In genomic region chr1:230048322-230048721, GRCh38 we compare ENCODE assay signal across 12 cellular contexts. TPM values are rescaled to one million over a fixed set of nuclear protein-coding genes. Genes with fewer than 3 reads are reported as not detected.
DNase-seq lines count a peak whose midpoint lies in the region; ATAC-seq, FAIRE-seq and TF ChIP-seq lines count a peak whose summit lies in the region.
"Had no signal": no experiment of that assay in that cellular context is flagged by ENCODE, and none has a peak within 500 bp of the region (broad histone marks: within the 10 kb centered on the region; RNA-seq: fewer than 3 reads in every experiment).

No MANE protein-coding gene starts in this region.

- H3K27ac ChIP-seq in HEK293 (ENCODE audit: extremely low read depth, low read depth, low read length), result no peak overlapping the region
- H3K27ac ChIP-seq in IMR-90 (ENCODE audit: insufficient read depth, low read length), result no peak overlapping the region
- H3K27ac ChIP-seq in K562 (ENCODE audit: extremely low read depth, low read depth, low read length), result no peak overlapping the region
- H3K27ac ChIP-seq in trophoblast cell (ENCODE audit: low read depth, low read length), result no peak overlapping the region
- H3K27ac ChIP-seq: BLaER1 treated with 17β-estradiol and CSF1 and Interleukin-3, amounts not matched to agents 10 nM and 100 nM had no signal

- TF ChIP-seq POLR2A in IMR-90 (IDR thresholded peaks at IDR 0.05; ENCODE audit: low read depth, low read length) (no peak), K562 (conservative IDR thresholded peaks at IDR 0.05) (no peak)

- H3K9me1 ChIP-seq in IMR-90 (ENCODE audit: insufficient read depth, low read length) (no peaks in the 10 kb centered on the region), K562 (ENCODE audit: control insufficient read depth, insufficient read depth, low read length) (no peaks in the 10 kb centered on the region)

- no peak overlapping the region for H3K4ac ChIP-seq in IMR-90 (ENCODE audit: low read depth, low read length)
- no peak overlapping the region for H3K4ac ChIP-seq in trophoblast cell (ENCODE audit: low read depth, low read length)

- POLR2A ChIA-PET in HEK293 (lab: Yijun Ruan, JAX) (no interaction called here), IMR-90 (lab: Charles Lee; ENCODE audit: unreplicated experiment) (no interaction called here), K562 (lab: Yijun Ruan, JAX) (interaction anchor here (0.6 kb wide), 1 partner anchor 66 kb away, joined by 3 read pairs; no protein-coding TSS in a partner anchor)

- no peak overlapping the region for H4K5ac ChIP-seq in IMR-90 (ENCODE audit: low read depth, low read length)

- H3K9ac ChIP-seq in IMR-90 (ENCODE audit: low read depth, low read length) (no peak overlapping the region), K562 (ENCODE audit: insufficient read depth in 1 of 2, low read depth in 2 of 2, low read length in 2 of 2) (no peak overlapping the region), trophoblast cell (ENCODE audit: low read length) (no peak overlapping the region)
- H3K9ac ChIP-seq: BLaER1 treated with 17β-estradiol and CSF1 and Interleukin-3, amounts not matched to agents 10 nM and 100 nM had no signal

- H2BK120ac ChIP-seq in IMR-90 (ENCODE audit: low read depth, low read length), result no peak overlapping the region
- no peak overlapping the region for H2BK120ac ChIP-seq in trophoblast cell (ENCODE audit: insufficient read depth, low read length, poor library complexity)

- FAIRE-seq in K562 (lab: Jason Lieb, UNC), result no peak

- H2BK5ac ChIP-seq in IMR-90 (ENCODE audit: low read depth, low read length, poor library complexity, severe bottlenecking) (no peak overlapping the region), trophoblast cell (ENCODE audit: low read depth, low read length, poor library complexity) (no peak overlapping the region)

- ATAC-seq in IMR-90 (ENCODE audit: low read depth) (no peak), K562 (no peak)
- ATAC-seq: CD8-positive, alpha-beta T cell had no signal

- dilution Hi-C loops in IMR-90 (cut with HindIII; ENCODE audit: low sequenced_read_pairs, unreplicated experiment), result no loop called here

- H3K4me3 ChIP-seq in HEK293 (ENCODE audit: low read depth, low read length), result no peak overlapping the region
- H3K4me3 ChIP-seq in IMR-90 (ENCODE audit: insufficient read depth, low read depth, low read length), result no peak overlapping the region
- no peak overlapping the region for H3K4me3 ChIP-seq in K562
- H3K4me3 ChIP-seq in trophoblast cell (ENCODE audit: low read depth, low read length), result no peak overlapping the region
- H3K4me3 ChIP-seq: BLaER1 treated with 17β-estradiol and CSF1 and Interleukin-3, amounts not matched to agents 10 nM and 100 nM; HAP-1 had no signal

- H3K23ac ChIP-seq in IMR-90 (ENCODE audit: low read depth, low read length), result no peak overlapping the region
- H3K23ac ChIP-seq in trophoblast cell (ENCODE audit: low read length), result peak overlapping the region; percentile 13

- H3K79me1 ChIP-seq in IMR-90 (ENCODE audit: low read depth in 1 of 2, low read length in 2 of 2) (no peaks in the 10 kb centered on the region), trophoblast cell (ENCODE audit: low read length) (no peaks in the 10 kb centered on the region)

- H3K4me1 ChIP-seq in HEK293 (ENCODE audit: control insufficient read depth, insufficient read depth, low read length) (no peaks in the 10 kb centered on the region), IMR-90 (ENCODE audit: control insufficient read depth, insufficient read depth, low read length) (no peaks in the 10 kb centered on the region), K562 (replicated peaks in 1 of 2; ENCODE audit: control insufficient read depth in 2 of 2, insufficient read depth in 2 of 2, low read length in 2 of 2) (peaks cover 0 to 7% of the 10 kb centered on the region in 2 experiments; a peak in 2 of 5 replicates), trophoblast cell (ENCODE audit: control insufficient read depth in 1 of 2, insufficient read depth in 2 of 2, low read length in 2 of 2) (no peaks in the 10 kb centered on the region)
- H3K4me1 ChIP-seq: HAP-1 had no signal

- BruUV-seq in IMR-90 (replicated peaks; lab: Mats Ljungman, UMichigan) (no TSS peak), K562 (replicated peaks; lab: Mats Ljungman, UMichigan) (no TSS peak)

- intact Hi-C loops in IMR-90 (cut with micrococcal nuclease) (no loop called here), K562 (cut with micrococcal nuclease) (no loop called here)

- H2AK5ac ChIP-seq in IMR-90 (ENCODE audit: low read depth, low read length) (no peak overlapping the region), trophoblast cell (ENCODE audit: low read length) (no peak overlapping the region)

- H2AK9ac ChIP-seq in IMR-90 (replicated peaks; ENCODE audit: low read depth, low read length, poor library complexity), result no peak overlapping the region

- CTCF ChIA-PET in HEK293 (lab: Yijun Ruan, JAX), result no interaction called here
- CTCF ChIA-PET in IMR-90 (lab: Yijun Ruan, JAX), result no interaction called here
- CTCF ChIA-PET in K562 (lab: Yijun Ruan, JAX; ENCODE audit: low intra/inter-chr PET ratio), result no interaction called here

- H2BK20ac ChIP-seq in IMR-90 (ENCODE audit: low read depth, low read length), result no peak overlapping the region

- no peak for TF ChIP-seq EP300 in K562 (IDR thresholded peaks at IDR 0.05; ENCODE audit: low read length)

- no peak overlapping the region for H3K18ac ChIP-seq in IMR-90 (ENCODE audit: low read depth, low read length)
- no peak overlapping the region for H3K18ac ChIP-seq in trophoblast cell (ENCODE audit: low read length)

- TF ChIP-seq RAD21 in IMR-90 (IDR thresholded peaks at IDR 0.05; ENCODE audit: low read length) (no peak), K562 (CRISPR knock-in tag; conservative IDR thresholded peaks at IDR 0.05 in 1 of 2, IDR thresholded peaks at IDR 0.05 in 1 of 2) (no peak)

- H3K9me3 ChIP-seq in HEK293 (ENCODE audit: control insufficient read depth, insufficient read depth, low read depth, low read length) (no peaks in the 10 kb centered on the region), IMR-90 (ENCODE audit: control insufficient read depth, insufficient read depth, low read length) (no peaks in the 10 kb centered on the region), K562 (replicated peaks; ENCODE audit: control insufficient read depth, insufficient read depth, low read depth, low read length) (no peaks in the 10 kb centered on the region), trophoblast cell (ENCODE audit: insufficient read depth, low read depth, low read length) (no peaks in the 10 kb centered on the region)
- H3K9me3 ChIP-seq: HAP-1 had no signal

- H3K14ac ChIP-seq in IMR-90 (replicated peaks; ENCODE audit: low read depth, low read length), result no peak overlapping the region
- no peak overlapping the region for H3K14ac ChIP-seq in trophoblast cell (ENCODE audit: low read length)

- no peak overlapping the region for H4K91ac ChIP-seq in IMR-90 (ENCODE audit: insufficient read depth, low read depth, low read length)
- H4K91ac ChIP-seq in trophoblast cell (ENCODE audit: low read depth, low read length), result no peak overlapping the region

- H4K8ac ChIP-seq in IMR-90 (ENCODE audit: low read depth in 2 of 2, low read length in 2 of 2) (no peak overlapping the region), trophoblast cell (ENCODE audit: low read depth, low read length) (no peak overlapping the region)

- H2AFZ ChIP-seq in IMR-90 (replicated peaks; ENCODE audit: low read length, poor library complexity), result no peak overlapping the region
- H2AFZ ChIP-seq in K562 (ENCODE audit: low read depth, low read length), result no peak overlapping the region
- H2AFZ ChIP-seq in trophoblast cell (ENCODE audit: insufficient read depth, low read length, poor library complexity), result no peak overlapping the region

- no CpG with 5 or more reads among the region's 2 CpGs for WGBS in IMR-90 (ENCODE audit: extremely low coverage in 2 of 2, insufficient read length in 1 of 2), 2 experiments
- 23% methylated on average over 2 of the region's 2 CpGs for WGBS in K562 (ENCODE audit: insufficient coverage, low coverage, missing lambda C conversion rate)
- WGBS in trophoblast cell (ENCODE audit: extremely low coverage, insufficient coverage, insufficient read length), result no CpG with 5 or more reads among the region's 2 CpGs

- H3K36me3 ChIP-seq in HEK293 (ENCODE audit: control insufficient read depth in 2 of 2, insufficient read depth in 1 of 2, low read length in 2 of 2), result no peaks in the 10 kb centered on the region
- no peaks in the 10 kb centered on the region for H3K36me3 ChIP-seq in IMR-90 (ENCODE audit: control insufficient read depth, insufficient read depth, low read length)
- H3K36me3 ChIP-seq in K562 (ENCODE audit: control insufficient read depth, insufficient read depth, low read length), result no peaks in the 10 kb centered on the region
- no peaks in the 10 kb centered on the region for H3K36me3 ChIP-seq in trophoblast cell (ENCODE audit: control insufficient read depth in 1 of 2, insufficient read depth in 2 of 2, low read length in 2 of 2)
- H3K36me3 ChIP-seq: BLaER1 treated with 17β-estradiol and CSF1 and Interleukin-3, amounts not matched to agents 10 nM and 100 nM; HAP-1 had no signal

- no peak overlapping the region for H4K12ac ChIP-seq in trophoblast cell (ENCODE audit: low read depth, low read length)

- H4K20me1 ChIP-seq in IMR-90 (ENCODE audit: insufficient read depth, low read length) (no peaks in the 10 kb centered on the region), K562 (replicated peaks; ENCODE audit: control insufficient read depth, insufficient read depth, low read length) (no peaks in the 10 kb centered on the region)
- H4K20me1 ChIP-seq: BLaER1 treated with 17β-estradiol and CSF1 and Interleukin-3, amounts not matched to agents 10 nM and 100 nM had no signal

- no peaks in the 10 kb centered on the region for H3K79me2 ChIP-seq in K562 (ENCODE audit: control insufficient read depth, insufficient read depth, low read length)
- H3K79me2 ChIP-seq in trophoblast cell (ENCODE audit: control insufficient read depth, insufficient read depth, low read length, poor library complexity), result no peaks in the 10 kb centered on the region

- H2BK15ac ChIP-seq in IMR-90 (ENCODE audit: low read depth, low read length), result no peak overlapping the region

- H3K27me3 ChIP-seq in IMR-90 (ENCODE audit: control insufficient read depth, insufficient read depth, low read length) (peaks cover 23% of the 10 kb centered on the region), K562 (ENCODE audit: control insufficient read depth in 2 of 2, insufficient read depth in 2 of 2, low read length in 2 of 2) (peaks cover 26 to 48% of the 10 kb centered on the region in 2 experiments; a peak in 4 of 5 replicates), trophoblast cell (ENCODE audit: insufficient read depth, low read length) (no peaks in the 10 kb centered on the region)
- H3K27me3 ChIP-seq: BLaER1 treated with 17β-estradiol and CSF1 and Interleukin-3, amounts not matched to agents 10 nM and 100 nM had no signal

- DNase-seq in IMR-90 (no peak), K562 (ENCODE audit: extremely low read depth in 1 of 4, low spot score in 3 of 4) (no peak), trophoblast cell (peak; percentile 40 to 67), GM20000 (ENCODE audit: low spot score) (no peak), UCSD-AML1 (lab: John Stamatoyannopoulos, UW; ENCODE audit: unreplicated experiment) (no peak)
- DNase-seq: Calu3; CD8-positive, alpha-beta T cell; DMS79 treated with DMSO at 0.1 percent for 48 hours; GF-D8 had no signal

- no peak overlapping the region for H3K56ac ChIP-seq in IMR-90 (ENCODE audit: extremely low read depth, insufficient read depth, low read length)

- no peak for TF ChIP-seq CTCF in HEK293 (tag by site-specific recombination; IDR thresholded peaks at IDR 0.05)
- no peak for TF ChIP-seq CTCF in IMR-90 (conservative IDR thresholded peaks at IDR 0.05; ENCODE audit: low read depth, low read length)
- no peak for TF ChIP-seq CTCF in K562 (IDR thresholded peaks at IDR 0.05 in 2 of 3, conservative IDR thresholded peaks at IDR 0.05 in 1 of 3; ENCODE audit: insufficient read depth in 2 of 3, low read depth in 1 of 3, low read length in 3 of 3)
- no peak for TF ChIP-seq CTCF in GM20000 (IDR thresholded peaks at IDR 0.05; ENCODE audit: extremely low read depth, missing control alignments)

- H3K4me2 ChIP-seq in IMR-90 (ENCODE audit: low read depth, low read length), result no peak overlapping the region
- H3K4me2 ChIP-seq in K562 (ENCODE audit: insufficient read depth, low read length), result no peak overlapping the region
- H3K4me2 ChIP-seq in trophoblast cell (ENCODE audit: low read length), result no peak overlapping the region
- H3K4me2 ChIP-seq: BLaER1 treated with 17β-estradiol and CSF1 and Interleukin-3, amounts not matched to agents 10 nM and 100 nM had no signal

- in situ Hi-C loops in IMR-90 (cut with MboI; ENCODE audit: low sequenced_read_pairs), result loop anchor here (25.0 kb wide), 1 partner anchor 539 kb away; no protein-coding TSS in a partner anchor
- in situ Hi-C loops in K562 (cut with MboI), result no loop called here

- H2BK12ac ChIP-seq in trophoblast cell (ENCODE audit: low read length), result no peak overlapping the region

RNA-seq across cellular contexts. Expression of gene GALNT2, which starts 18.7 kb away (rescaled TPM):
- 50.4 and 58.6 TPM in 2 replicates for total RNA-seq in IMR-90 (2012; rRNA removed)
- 170 and 189 TPM in 2 replicates for polyA plus RNA-seq in IMR-90 (2012; rRNA removed)
- 173 and 231 TPM in 2 replicates for polyA plus RNA-seq in IMR-90 (2012; cell fraction: cytosol; rRNA removed)
- 130 and 137 TPM in 2 replicates for polyA plus RNA-seq in IMR-90 (2012; cell fraction: nucleus; rRNA removed; ENCODE audit: low replicate concordance)
- total RNA-seq in K562 (2011; cell fraction: chromatin; rRNA removed; ENCODE audit: low replicate concordance), result 96.1 and 131 TPM in 2 replicates
- total RNA-seq in K562 (2011; cell fraction: nucleolus; rRNA removed), result 139 and 145 TPM in 2 replicates
- 159 and 198 TPM in 2 replicates for total RNA-seq in K562 (2011; cell fraction: nucleoplasm; rRNA removed)
- 51.9 and 66.5 TPM in 2 replicates for total RNA-seq in K562 (2014; rRNA removed)
- total RNA-seq in K562 (2014; rRNA removed; fragmentation: Illumina TruSeq; extraction: Trizol), result 33.3 and 34.6 TPM in 2 replicates
- 54.6 and 56.7 TPM in 2 replicates for total RNA-seq in K562 (2015; rRNA removed; fragmentation: Illumina TruSeq; extraction: Trizol)
- total RNA-seq in K562 (2021), result 98.2 and 106 TPM in 2 replicates
- polyA plus RNA-seq in K562 (2011; rRNA removed), result 37.2 and 41.8 TPM in 2 replicates
- polyA plus RNA-seq in K562 (2011; cell fraction: cytosol; rRNA removed), result 53.2 and 59.2 TPM in 2 replicates
- polyA plus RNA-seq in K562 (2011; cell fraction: nucleus; rRNA removed), result 54.3 and 75.7 TPM in 2 replicates
- 75.0 and 88.5 TPM in 2 replicates for polyA plus RNA-seq in K562 (2012)
- 58.5 and 67.9 TPM in 2 replicates for polyA plus RNA-seq in K562 (2014; fragmentation: Illumina TruSeq; extraction: Trizol)
- 1 to 10 TPM; 1.6 to 1.8 TPM for polyA plus RNA-seq in K562 (2014; fragmentation: Nextera tagmentation; extraction: Ambion mirVana)
- 66.9 and 67.9 TPM in 2 replicates for polyA plus RNA-seq in K562 (2014; rRNA removed)
- 34.0 and 50.2 TPM in 2 replicates for polyA minus RNA-seq in K562 (2011; rRNA and poly(A)+ RNA removed)
- 40.9 and 44.3 TPM in 2 replicates for polyA minus RNA-seq in K562 (2011; cell fraction: cytosol; rRNA and poly(A)+ RNA removed)
- 25.2 and 30.3 TPM in 2 replicates for polyA minus RNA-seq in K562 (2011; cell fraction: nucleus; rRNA and poly(A)+ RNA removed)
- polyA plus RNA-seq in trophoblast cell (2013), result 156 and 169 TPM in 2 replicates

Comparison
In these comparisons a context has a peak if more than half of its experiments do, and no peak if none do; other contexts are left out.
1. DNase-seq: peak in trophoblast cell (2 of 2); none in IMR-90 (single experiment), K562 (0 of 4), GM20000 (single experiment) and UCSD-AML1 (single experiment).